In the genomic region with DNA sequence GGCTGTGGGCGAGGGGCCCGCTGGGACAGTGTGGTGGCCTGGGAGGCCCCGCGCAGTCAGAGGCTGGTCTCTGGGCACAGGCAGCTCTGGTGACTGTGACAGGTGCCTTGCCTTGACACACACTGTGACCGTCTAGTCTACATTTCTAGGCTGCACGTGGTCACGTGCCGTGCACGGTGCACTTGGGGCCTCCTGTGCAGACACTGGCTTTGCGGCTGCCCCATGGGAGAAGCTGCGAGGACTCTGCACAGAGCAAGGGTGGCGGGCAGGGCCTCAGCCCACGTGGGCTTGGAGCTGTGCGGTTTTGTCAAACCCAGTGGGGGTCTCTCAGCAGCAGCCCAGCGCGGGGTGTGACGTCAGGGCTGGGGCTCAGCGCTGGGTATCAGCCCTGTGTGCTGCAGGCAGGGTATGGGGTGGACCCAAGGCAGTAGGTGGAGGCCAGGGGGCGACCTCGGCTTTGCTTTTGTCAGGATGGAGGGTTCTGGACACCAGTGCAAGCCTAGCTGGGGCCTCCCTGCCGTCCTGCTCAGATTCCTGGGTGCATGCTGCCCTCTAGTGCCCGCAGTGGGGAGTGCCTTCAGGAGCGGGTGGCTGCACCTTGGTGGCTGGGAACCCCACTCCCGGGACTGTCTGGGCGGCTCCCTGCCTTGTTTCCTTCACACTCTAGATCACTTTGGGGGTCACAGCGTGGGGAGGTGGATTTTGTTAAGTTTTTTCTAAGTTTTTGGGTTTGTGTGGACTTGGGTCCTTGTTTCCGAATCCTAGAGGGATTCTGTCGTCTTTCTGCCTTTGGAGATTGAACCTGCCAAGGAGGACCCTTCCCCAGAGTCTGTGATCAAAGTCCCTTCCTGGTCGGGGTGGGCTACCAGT, we compare ENCODE assay signal across 8 cellular contexts.
A peak's percentile ranks its signal among the peaks of the same experiment; 100 is the strongest.
DNase-seq lines count a peak whose midpoint lies in the region; ATAC-seq and TF ChIP-seq lines count a peak whose summit lies in the region.

No MANE protein-coding gene starts in this region.

- peak overlapping the region in 2 of 6 donors; percentile 12 to 59 for H3K27ac Mint-ChIP-seq in naive B cell

- H3K9me3 Mint-ChIP-seq in naive B cell: no peaks in the 10 kb centered on the region

- H3K4me1 Mint-ChIP-seq in naive B cell: peaks cover 8 to 24% (median 21%) of the 10 kb centered on the region in 3 donors

- no peaks in the 10 kb centered on the region for H3K36me3 Mint-ChIP-seq in naive B cell

- TF ChIP-seq POLR2A in erythroblast (IDR thresholded peaks at IDR 0.05; ENCODE audit: low read length): no peak

- H3K4me3 Mint-ChIP-seq in naive B cell: peak overlapping the region in 2 of 8 donors; percentile 15 to 30

- ATAC-seq in naive B cell (ENCODE audit: low read depth in 2 of 2): peak; percentile 75 to 85
- no peak for ATAC-seq in GM19455 (IDR thresholded peaks at IDR 0.05; ENCODE audit: unreplicated experiment)

- no peaks in the 10 kb centered on the region for H3K27me3 Mint-ChIP-seq in naive B cell

- peak; percentile 94 for DNase-seq in GM03348 (ENCODE audit: low spot score)
- DNase-seq in HPDE6-E6E7 (ENCODE audit: extremely low spot score): peak; percentile 94
- DNase-seq in OCI-M1 (lab: John Stamatoyannopoulos, UW): peak; percentile 88
- DNase-seq in activated T-cell treated with anti-CD3 and anti-CD28 coated beads for 24 hours (ENCODE audit: low read depth): peak; percentile 79
- peak; percentile 75 to 88 for DNase-seq in erythroblast (lab: John Stamatoyannopoulos, UW)
- peak; percentile 70 for DNase-seq in naive B cell
- DNase-seq in stimulated activated CD8-positive, alpha-beta memory T cell treated with anti-CD3 and anti-CD28 coated beads, Interleukin-7, amount 100 ng/mL, for 24 hours (ENCODE audit: low read depth): peak; percentile 82
